In genomic region chr2:17648571-17648970, GRCh38 we compare ENCODE assay signal across 14 cellular contexts.
"Had no signal": no experiment of that assay in that cellular context is flagged by ENCODE, and none has a peak within 500 bp of the region (broad histone marks: within the 10 kb centered on the region; RNA-seq: fewer than 3 reads in every experiment).

No MANE protein-coding gene starts in this region.

- H3K4me3 ChIP-seq: adrenal gland, esophagus squamous epithelium, hepatocyte, thyroid gland, vagina had no signal

- H3K4me2 ChIP-seq: hepatocyte had no signal

- ATAC-seq: activated T-cell treated with anti-CD3 and anti-CD28 coated beads, Interleukin-2, amount 50 U/mL, for 4 hours; left lobe of liver; natural killer cell treated with Interleukin-12 subunit alpha and Interleukin-12 subunit beta and Interleukin-15 and Interleukin-18, amount 100 ng/mL, for 72 hours; stimulated activated memory B cell treated with anti-CD40 and anti-IgM and Interleukin-4, amounts not matched to agents 10 μg/mL and 1 μg/mL and 100 μg/mL, for 72 hours had no signal

- H3K27me3 ChIP-seq: adrenal gland, esophagus squamous epithelium, hepatocyte, thyroid gland, vagina had no signal

- DNase-seq: activated CD4-positive, alpha-beta memory T cell treated with anti-CD3 and anti-CD28 coated beads for 36 hours; activated effector memory CD4-positive, alpha-beta T cell treated with Interleukin-2 at 50 U/mL for 16 hours; activated T-cell treated with anti-CD3 and anti-CD28 coated beads, Interleukin-2, amount 50 U/mL, for 4 hours; adrenal gland; esophagus squamous epithelium; mammary epithelial cell; retina; T-helper 9 cell; thyroid gland had no signal

- H3K9me3 ChIP-seq: adrenal gland, esophagus squamous epithelium, thyroid gland, vagina had no signal

- H3K27ac ChIP-seq: adrenal gland, esophagus squamous epithelium, hepatocyte, thyroid gland, vagina had no signal

- H3K36me3 ChIP-seq: adrenal gland, thyroid gland, vagina had no signal
